Comparison of ENCODE assay signal across 1 cellular context in the genomic region with DNA sequence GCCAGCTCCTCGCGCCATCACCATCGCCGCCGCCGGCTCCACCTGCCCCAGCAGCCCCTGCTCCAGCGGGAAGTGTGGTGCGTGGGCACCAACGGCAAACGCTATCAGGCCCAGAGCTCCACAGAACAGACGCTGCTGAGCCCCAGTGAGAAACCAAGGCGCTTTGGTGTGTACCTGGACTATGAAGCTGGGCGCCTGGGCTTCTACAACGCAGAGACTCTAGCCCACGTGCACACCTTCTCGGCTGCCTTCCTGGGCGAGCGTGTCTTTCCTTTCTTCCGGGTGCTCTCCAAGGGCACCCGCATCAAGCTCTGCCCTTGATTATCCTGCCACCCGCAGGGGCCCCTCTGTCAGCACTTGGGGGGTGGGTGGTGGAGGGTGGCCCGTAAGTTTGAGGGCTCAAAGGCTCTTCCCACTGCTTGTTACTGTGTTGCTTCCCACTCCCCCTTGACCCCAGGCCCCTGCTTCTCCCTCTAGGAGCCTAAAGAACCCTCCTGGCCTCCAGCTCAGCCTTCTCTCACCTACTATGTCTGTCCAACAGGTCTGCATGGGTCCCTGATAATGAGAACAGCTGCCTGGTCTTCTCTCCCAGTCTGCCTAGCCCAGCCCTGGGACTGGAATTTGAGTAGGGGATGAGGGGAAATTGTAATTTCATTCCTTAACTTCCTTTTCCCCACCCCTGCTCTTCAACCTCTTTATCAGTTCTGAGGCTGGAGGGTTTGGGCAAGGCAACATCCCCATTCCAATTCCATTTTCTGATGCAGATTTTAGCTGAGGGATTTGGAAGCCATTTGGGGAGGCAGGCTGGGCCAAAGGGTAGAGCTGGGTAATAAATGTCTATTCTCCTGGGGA.
TF ChIP-seq lines count a peak whose summit lies in the region.

No MANE protein-coding gene starts in this region.

TF ChIP-seq in K562, 482 proteins besides CTCF, POLR2A, EP300 and RAD21:
- TF ChIP-seq PML (IDR thresholded peaks at IDR 0.05; ENCODE audit: low read length), result 0 out of 2 replicates have a peak, but pooled peaks have one; percentile 3
- TF ChIP-seq, protein P1, sequence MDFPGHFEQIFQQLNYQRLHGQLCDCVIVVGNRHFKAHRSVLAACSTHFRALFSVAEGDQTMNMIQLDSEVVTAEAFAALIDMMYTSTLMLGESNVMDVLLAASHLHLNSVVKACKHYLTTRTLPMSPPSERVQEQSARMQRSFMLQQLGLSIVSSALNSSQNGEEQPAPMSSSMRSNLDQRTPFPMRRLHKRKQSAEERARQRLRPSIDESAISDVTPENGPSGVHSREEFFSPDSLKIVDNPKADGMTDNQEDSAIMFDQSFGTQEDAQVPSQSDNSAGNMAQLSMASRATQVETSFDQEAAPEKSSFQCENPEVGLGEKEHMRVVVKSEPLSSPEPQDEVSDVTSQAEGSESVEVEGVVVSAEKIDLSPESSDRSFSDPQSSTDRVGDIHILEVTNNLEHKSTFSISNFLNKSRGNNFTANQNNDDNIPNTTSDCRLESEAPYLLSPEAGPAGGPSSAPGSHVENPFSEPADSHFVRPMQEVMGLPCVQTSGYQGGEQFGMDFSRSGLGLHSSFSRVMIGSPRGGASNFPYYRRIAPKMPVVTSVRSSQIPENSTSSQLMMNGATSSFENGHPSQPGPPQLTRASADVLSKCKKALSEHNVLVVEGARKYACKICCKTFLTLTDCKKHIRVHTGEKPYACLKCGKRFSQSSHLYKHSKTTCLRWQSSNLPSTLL (IDR thresholded peaks at IDR 0.05), result no peak
- peak; percentile 78 for TF ChIP-seq MYNN (IDR thresholded peaks at IDR 0.05)
- TF ChIP-seq MYNN (CRISPR knock-in tag; IDR thresholded peaks at IDR 0.05), result no peak
- 0 out of 3 replicates have a peak, but pooled peaks of 1 of the 2 experiments have one; percentile 12 for TF ChIP-seq CBX3 (IDR thresholded peaks at IDR 0.05; ENCODE audit: borderline replicate concordance in 1 of 2, low read length in 2 of 2)
- peak; percentile 96 for TF ChIP-seq RBM22 (IDR thresholded peaks at IDR 0.05; ENCODE audit: low read depth, low read length, poor library complexity, severe bottlenecking)
- peak; percentile 72 for TF ChIP-seq RBFOX2 (IDR thresholded peaks at IDR 0.05; ENCODE audit: low read depth, low read length)
- no peak for TF ChIP-seq ZNF586 (CRISPR knock-in tag; conservative IDR thresholded peaks at IDR 0.05)
- no peak for TF ChIP-seq ZC3H11A (IDR thresholded peaks at IDR 0.05; ENCODE audit: low read depth, low read length)
- TF ChIP-seq JUNB (CRISPR knock-in tag; conservative IDR thresholded peaks at IDR 0.05), result no peak
- peak; percentile 25; the same call in 1 of the 2 replicates for TF ChIP-seq POLR2AphosphoS5 (IDR thresholded peaks at IDR 0.05; ENCODE audit: control insufficient read depth, insufficient read depth, low read depth, low read length)
- peak; percentile 60 for TF ChIP-seq POLR2B (IDR thresholded peaks at IDR 0.05; ENCODE audit: low read depth, partially characterized antibody)
- TF ChIP-seq HES1 (IDR thresholded peaks at IDR 0.05; ENCODE audit: low read depth), result no peak
- 0 out of 2 replicates have a peak, but pooled peaks have one; percentile 0 for TF ChIP-seq THRB (CRISPR knock-in tag; conservative IDR thresholded peaks at IDR 0.05)
- no peak for TF ChIP-seq RFX7 (CRISPR knock-in tag; IDR thresholded peaks at IDR 0.05)
- peak; percentile 61 for TF ChIP-seq SUPT5H (IDR thresholded peaks at IDR 0.05)
- no peak for TF ChIP-seq MLX (CRISPR knock-in tag; conservative IDR thresholded peaks at IDR 0.05)
- TF ChIP-seq, protein P2, sequence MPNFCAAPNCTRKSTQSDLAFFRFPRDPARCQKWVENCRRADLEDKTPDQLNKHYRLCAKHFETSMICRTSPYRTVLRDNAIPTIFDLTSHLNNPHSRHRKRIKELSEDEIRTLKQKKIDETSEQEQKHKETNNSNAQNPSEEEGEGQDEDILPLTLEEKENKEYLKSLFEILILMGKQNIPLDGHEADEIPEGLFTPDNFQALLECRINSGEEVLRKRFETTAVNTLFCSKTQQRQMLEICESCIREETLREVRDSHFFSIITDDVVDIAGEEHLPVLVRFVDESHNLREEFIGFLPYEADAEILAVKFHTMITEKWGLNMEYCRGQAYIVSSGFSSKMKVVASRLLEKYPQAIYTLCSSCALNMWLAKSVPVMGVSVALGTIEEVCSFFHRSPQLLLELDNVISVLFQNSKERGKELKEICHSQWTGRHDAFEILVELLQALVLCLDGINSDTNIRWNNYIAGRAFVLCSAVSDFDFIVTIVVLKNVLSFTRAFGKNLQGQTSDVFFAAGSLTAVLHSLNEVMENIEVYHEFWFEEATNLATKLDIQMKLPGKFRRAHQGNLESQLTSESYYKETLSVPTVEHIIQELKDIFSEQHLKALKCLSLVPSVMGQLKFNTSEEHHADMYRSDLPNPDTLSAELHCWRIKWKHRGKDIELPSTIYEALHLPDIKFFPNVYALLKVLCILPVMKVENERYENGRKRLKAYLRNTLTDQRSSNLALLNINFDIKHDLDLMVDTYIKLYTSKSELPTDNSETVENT (CRISPR knock-in tag; IDR thresholded peaks at IDR 0.05), result peak; percentile 31; the same call in 1 of the 2 replicates
- peak; percentile 91 for TF ChIP-seq POLR2G (IDR thresholded peaks at IDR 0.05; ENCODE audit: low read depth, low read length)
- TF ChIP-seq ZNF830 (CRISPR knock-in tag; IDR thresholded peaks at IDR 0.05), result 0 out of 2 replicates have a peak, but pooled peaks have one; percentile 18
- peak; percentile 25 for TF ChIP-seq E2F8 (IDR thresholded peaks at IDR 0.05; ENCODE audit: low read depth, partially characterized antibody)
- TF ChIP-seq EWSR1 (IDR thresholded peaks at IDR 0.05; ENCODE audit: borderline replicate concordance, low read depth, partially characterized antibody), result peak; percentile 87
- TF ChIP-seq MECOM (CRISPR knock-in tag; IDR thresholded peaks at IDR 0.05), result no peak
- no peak for TF ChIP-seq HDAC1 (IDR thresholded peaks at IDR 0.05)
- TF ChIP-seq CBFA2T3 (IDR thresholded peaks at IDR 0.05), result no peak
- TF ChIP-seq TAF15 (IDR thresholded peaks at IDR 0.05; ENCODE audit: low read depth, low read length), result 0 out of 2 replicates have a peak, but pooled peaks have one; percentile 35
- no peak for TF ChIP-seq TAF9B (IDR thresholded peaks at IDR 0.05; ENCODE audit: partially characterized antibody)
- 0 out of 2 replicates have a peak, but pooled peaks have one; percentile 35 for TF ChIP-seq CBX1 (IDR thresholded peaks at IDR 0.05; ENCODE audit: low read depth)
- TF ChIP-seq ZBTB33 (CRISPR knock-in tag; IDR thresholded peaks at IDR 0.05), result peak; percentile 71
- TF ChIP-seq FIP1L1 (IDR thresholded peaks at IDR 0.05; ENCODE audit: low read depth, low read length, poor library complexity, severe bottlenecking), result peak; percentile 63
- TF ChIP-seq SETDB1 (IDR thresholded peaks at IDR 0.05; ENCODE audit: low read length), result no peak
- TF ChIP-seq CHCHD3 (CRISPR knock-in tag; IDR thresholded peaks at IDR 0.05), result peak; percentile 53; the same call in 1 of the 2 replicates
- no peak for TF ChIP-seq ZNF76 (CRISPR knock-in tag; IDR thresholded peaks at IDR 0.05; ENCODE audit: borderline replicate concordance)
- TF ChIP-seq, protein P3, sequence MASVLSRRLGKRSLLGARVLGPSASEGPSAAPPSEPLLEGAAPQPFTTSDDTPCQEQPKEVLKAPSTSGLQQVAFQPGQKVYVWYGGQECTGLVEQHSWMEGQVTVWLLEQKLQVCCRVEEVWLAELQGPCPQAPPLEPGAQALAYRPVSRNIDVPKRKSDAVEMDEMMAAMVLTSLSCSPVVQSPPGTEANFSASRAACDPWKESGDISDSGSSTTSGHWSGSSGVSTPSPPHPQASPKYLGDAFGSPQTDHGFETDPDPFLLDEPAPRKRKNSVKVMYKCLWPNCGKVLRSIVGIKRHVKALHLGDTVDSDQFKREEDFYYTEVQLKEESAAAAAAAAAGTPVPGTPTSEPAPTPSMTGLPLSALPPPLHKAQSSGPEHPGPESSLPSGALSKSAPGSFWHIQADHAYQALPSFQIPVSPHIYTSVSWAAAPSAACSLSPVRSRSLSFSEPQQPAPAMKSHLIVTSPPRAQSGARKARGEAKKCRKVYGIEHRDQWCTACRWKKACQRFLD (CRISPR knock-in tag; IDR thresholded peaks at IDR 0.05), result 0 out of 2 replicates have a peak, but pooled peaks have one; percentile 4
- peak; percentile 64 for TF ChIP-seq SIRT6 (IDR thresholded peaks at IDR 0.05; ENCODE audit: low read depth, low read length)
- TF ChIP-seq POLR2AphosphoS2 (IDR thresholded peaks at IDR 0.05; ENCODE audit: low read length), result peak; percentile 86
TF ChIP-seq in K562: peak in this region for 22.
